In genomic region chr3:4493008-4493930, GRCh38 we compare ENCODE assay signal across 8 cellular contexts. TPM values are rescaled to one million over a fixed set of nuclear protein-coding genes. Genes with fewer than 3 reads are reported as not detected.
DNase-seq lines count a peak whose midpoint lies in the region; ATAC-seq, FAIRE-seq and TF ChIP-seq lines count a peak whose summit lies in the region.

TSS of gene ITPR1 (plus strand) at chr3:4493348. CDS start at chr3:4516492, 23,144 bp downstream.

- DNase-seq in C1 segment of cervical spinal cord (lab: John Stamatoyannopoulos, UW): peak; percentile 73 to 98 (median 90)
- DNase-seq in NCI-H748 treated with DMSO at 0.1 percent for 48 hours (lab: John Stamatoyannopoulos, UW): peak; percentile 73
- peak; percentile 96 to 99 for DNase-seq in activated CD4-positive, alpha-beta T cell treated with anti-CD3 and anti-CD28 coated beads, Interleukin-2, amount 50 U/mL, for 24 hours (ENCODE audit: low read depth in 1 of 2, low spot score in 1 of 2)
- peak; percentile 99 for DNase-seq in dermis blood vessel endothelial cell
- peak; percentile 98 for DNase-seq in HepG2 (ENCODE audit: low spot score)
- DNase-seq in stimulated activated CD4-positive, alpha-beta T cell treated with anti-CD3 and anti-CD28 coated beads, Interleukin-4, amount 100 ng/mL, for 1 hour: peak; percentile 96

- H2AFZ ChIP-seq in HepG2 (ENCODE audit: low read length): peak within 1 kb of the TSS; percentile 57

- peaks cover 55% of the 10 kb centered on the region for H3K4me1 ChIP-seq in HepG2 (ENCODE audit: insufficient read depth, low read length)

- FAIRE-seq in HepG2 (lab: Jason Lieb, UNC): peak; percentile 32

- H4K20me1 ChIP-seq in HepG2 (ENCODE audit: insufficient read depth, low read length): no peaks in the 10 kb centered on the region

- peak within 1 kb of the TSS; percentile 77 for H3K9ac ChIP-seq in HepG2 (ENCODE audit: insufficient read depth, low read depth, low read length)

- H3K4me3 ChIP-seq in HepG2 (replicated peaks in 1 of 3; ENCODE audit: insufficient read depth in 1 of 3, low read depth in 2 of 3, low read length in 3 of 3): peak within 1 kb of the TSS; percentile 87 to 93 (median 92)

- CTCF ChIA-PET in HepG2 (lab: Yijun Ruan, JAX; ENCODE audit: low intra/inter-chr PET ratio, low total read pairs): no interaction called here

- TF ChIP-seq EP300 in HepG2 (IDR thresholded peaks at IDR 0.05; ENCODE audit: low read depth in 2 of 2, low read length in 2 of 2): peak; percentile 8 to 40; a peak in 1 of 4 replicates
- TF ChIP-seq EP300 in HepG2 (CRISPR knock-in tag; IDR thresholded peaks at IDR 0.05; ENCODE audit: borderline replicate concordance): 0 out of 2 replicates have a peak, but pooled peaks have one; percentile 9

- TF ChIP-seq POLR2A in HepG2 (IDR thresholded peaks at IDR 0.05; ENCODE audit: insufficient read depth in 1 of 2, low read depth in 2 of 2, low read length in 2 of 2): peak; percentile 99 to 100

- H3K36me3 ChIP-seq in HepG2 (replicated peaks in 1 of 2; ENCODE audit: control insufficient read depth in 1 of 2, insufficient read depth in 2 of 2, low read length in 2 of 2): no peaks in the 10 kb centered on the region

- BruUV-seq in HepG2 (replicated peaks; lab: Mats Ljungman, UMichigan): no TSS peak

- POLR2A ChIA-PET in HepG2 (lab: Yijun Ruan, JAX): interaction anchor here (0.6 to 3.3 kb wide), 31 partner anchors 11 to 696 kb away, joined by 3 to 120 read pairs (median 4); partner anchors contain the start of gene SUMF1

- intact Hi-C loops in HepG2 (cut with micrococcal nuclease; ENCODE audit: unreplicated experiment): loop anchor here (1.0 to 10.0 kb wide), 5 partner anchors 14 to 142 kb away; partner anchors contain the start of gene SUMF1

- H3K27me3 ChIP-seq in HepG2 (ENCODE audit: control insufficient read depth in 1 of 2, insufficient read depth in 2 of 2, low read length in 2 of 2): no peaks in the 10 kb centered on the region; a peak in 1 of 5 replicates

- peak within 1 kb of the TSS; percentile 89 for H3K4me2 ChIP-seq in HepG2 (ENCODE audit: low read depth, low read length)

- peak; percentile 36; the same call in 1 of the 2 replicates for TF ChIP-seq RAD21 in HepG2 (CRISPR knock-in tag; IDR thresholded peaks at IDR 0.05)

- H3K9me3 ChIP-seq in HepG2 (ENCODE audit: low read length): no peaks in the 10 kb centered on the region

- ATAC-seq in GM19372 (IDR thresholded peaks at IDR 0.05; ENCODE audit: low read depth, unreplicated experiment) (peak; percentile 85), HG03558 (IDR thresholded peaks at IDR 0.05; ENCODE audit: extremely low read depth, unreplicated experiment) (peak; percentile 87), HepG2 (peak; percentile 97)

- WGBS in HepG2 (ENCODE audit: low lambda C conversion rate): 0% methylated on average over 10 of the region's 47 CpGs

- peaks cover 4% of the 10 kb centered on the region for H3K79me2 ChIP-seq in HepG2 (ENCODE audit: insufficient read depth, low read length)

- peak within 1 kb of the TSS; percentile 80 for H3K27ac ChIP-seq in HepG2 (ENCODE audit: extremely low read length, insufficient read depth, low read length)

- in situ Hi-C loops in HepG2 (cut with HindIII; ENCODE audit: extremely low pct_ligation_motif_present, low pct_unique_long_range_greater_than_20kb): no loop called here

- TF ChIP-seq CTCF in HepG2 (CRISPR knock-in tag; IDR thresholded peaks at IDR 0.05): peak; percentile 35

TF ChIP-seq in HepG2, 621 proteins besides CTCF, POLR2A, EP300 and RAD21 (continues in another document):
- TF ChIP-seq ZNF333 (CRISPR knock-in tag; IDR thresholded peaks at IDR 0.05; ENCODE audit: borderline replicate concordance): peak; percentile 81; the same call in 1 of the 2 replicates
- TF ChIP-seq ATF1 (CRISPR knock-in tag; IDR thresholded peaks at IDR 0.05): peak; percentile 48; the same call in 1 of the 2 replicates
- TF ChIP-seq MAZ (IDR thresholded peaks at IDR 0.05; ENCODE audit: borderline replicate concordance, low read depth, low read length): peak; percentile 97
- peak; percentile 94 for TF ChIP-seq MAZ (CRISPR knock-in tag; IDR thresholded peaks at IDR 0.05; ENCODE audit: low read depth)
- TF ChIP-seq ZNF484 (CRISPR knock-in tag; IDR thresholded peaks at IDR 0.05; ENCODE audit: borderline replicate concordance, low read depth): no peak
- TF ChIP-seq SRF (IDR thresholded peaks at IDR 0.05; ENCODE audit: low read depth, low read length): peak; percentile 54
- peak; percentile 46; the same call in 1 of the 2 replicates for TF ChIP-seq ZNF556 (CRISPR knock-in tag; IDR thresholded peaks at IDR 0.05; ENCODE audit: borderline replicate concordance)
- no peak for TF ChIP-seq ATF6 (CRISPR knock-in tag; conservative IDR thresholded peaks at IDR 0.05)
- TF ChIP-seq ARID2 (CRISPR knock-in tag; IDR thresholded peaks at IDR 0.05; ENCODE audit: borderline replicate concordance): no peak; the same call in 1 of the 2 replicates
- 0 out of 2 replicates have a peak, but pooled peaks have one; percentile 84 for TF ChIP-seq KMT2B (CRISPR knock-in tag; IDR thresholded peaks at IDR 0.05)
- TF ChIP-seq ZNF761 (CRISPR knock-in tag; conservative IDR thresholded peaks at IDR 0.05): no peak
- no peak for TF ChIP-seq ZSCAN5A (CRISPR knock-in tag; IDR thresholded peaks at IDR 0.05; ENCODE audit: borderline replicate concordance)
- TF ChIP-seq HMG20B (CRISPR knock-in tag; conservative IDR thresholded peaks at IDR 0.05): no peak
- peak; percentile 33; the same call in 1 of the 2 replicates for TF ChIP-seq ZBTB7A (CRISPR knock-in tag; IDR thresholded peaks at IDR 0.05)
- no peak for TF ChIP-seq ARID3A (IDR thresholded peaks at IDR 0.05; ENCODE audit: low read depth, low read length)
- no peak for TF ChIP-seq MED13 (CRISPR knock-in tag; IDR thresholded peaks at IDR 0.05)

RNA-seq across cellular contexts. Expression of gene ITPR1, which starts in this region (rescaled TPM):
- total RNA-seq in dermis blood vessel endothelial cell (47.5 and 59.7 TPM in 2 replicates), HepG2 (2016; rRNA removed; fragmentation: Illumina TruSeq; extraction: Trizol) (10.1 and 11.4 TPM in 2 replicates)
- total RNA-seq in HepG2 (2016; cell fraction: cytosol; rRNA removed; fragmentation: Illumina TruSeq; extraction: Trizol; ENCODE audit: low read depth): 1.5 and 2.1 TPM in 2 replicates
- 11.8 and 12.0 TPM in 2 replicates for total RNA-seq in HepG2 (2016; cell fraction: insoluble cytoplasmic fraction; rRNA removed; fragmentation: Illumina TruSeq; extraction: Trizol)
- total RNA-seq in HepG2 (2016; cell fraction: membrane; rRNA removed; fragmentation: Illumina TruSeq; extraction: Trizol): 3.9 and 4.1 TPM in 2 replicates
- 32.1 and 34.1 TPM in 2 replicates for total RNA-seq in HepG2 (2016; cell fraction: nucleus; rRNA removed; fragmentation: Illumina TruSeq; extraction: Trizol)
- polyA plus RNA-seq in HepG2 (2011; rRNA removed): 6.3 and 10.0 TPM in 2 replicates
- polyA plus RNA-seq in HepG2 (2011; cell fraction: cytosol; rRNA removed): 4.4 and 4.5 TPM in 2 replicates
- 9.3 and 10.4 TPM in 2 replicates for polyA plus RNA-seq in HepG2 (2011; cell fraction: nucleus; rRNA removed)
- 9.7 and 13.7 TPM in 2 replicates for polyA plus RNA-seq in HepG2 (2012)
- polyA plus RNA-seq in HepG2 (2016; cell fraction: cytosol; fragmentation: Illumina TruSeq; extraction: Trizol; ENCODE audit: low read depth): 0.59 and 0.74 TPM in 2 replicates
- polyA plus RNA-seq in HepG2 (2016; cell fraction: insoluble cytoplasmic fraction; fragmentation: Illumina TruSeq; extraction: Trizol; ENCODE audit: low read depth): 5.4 and 5.7 TPM in 2 replicates
- 0.90 and 1.2 TPM in 2 replicates for polyA plus RNA-seq in HepG2 (2016; cell fraction: membrane; fragmentation: Illumina TruSeq; extraction: Trizol; ENCODE audit: low read depth)
- polyA plus RNA-seq in HepG2 (2016; cell fraction: nucleus; fragmentation: Illumina TruSeq; extraction: Trizol; ENCODE audit: insufficient read depth, low read depth): 12.6 and 14.0 TPM in 2 replicates
- 31.4 and 330 TPM in 2 replicates for polyA minus RNA-seq in HepG2 (2011; rRNA and poly(A)+ RNA removed; ENCODE audit: low replicate concordance)
- 12.1 and 15.5 TPM in 2 replicates for polyA minus RNA-seq in HepG2 (2011; cell fraction: cytosol; rRNA and poly(A)+ RNA removed)
- polyA minus RNA-seq in HepG2 (2011; cell fraction: nucleus; rRNA and poly(A)+ RNA removed): 75.3 and 85.2 TPM in 2 replicates

Comparison
In these comparisons a context has a peak if more than half of its experiments do, and no peak if none do; other contexts are left out.
1. Peak in every context shown above with its lines: DNase-seq, ATAC-seq, H3K4me3 ChIP-seq and H3K27ac ChIP-seq.